16 cellular contexts compared by ENCODE assay signal in genomic region chrX:11751261-11751660, GRCh38. TPM values are rescaled to one million over a fixed set of nuclear protein-coding genes. Genes with fewer than 3 reads are reported as not detected.
DNase-seq lines count a peak whose midpoint lies in the region; ATAC-seq and TF ChIP-seq lines count a peak whose summit lies in the region.
"Had no signal": no experiment of that assay in that cellular context is flagged by ENCODE, and none has a peak within 500 bp of the region (broad histone marks: within the 10 kb centered on the region; RNA-seq: fewer than 3 reads in every experiment).

No MANE protein-coding gene starts in this region.

- H2AFZ ChIP-seq in PC-3 (ENCODE audit: low read length), result no peak overlapping the region

- H3K9me3 ChIP-seq in PC-3 (ENCODE audit: low read length), result no peaks in the 10 kb centered on the region
- H3K9me3 ChIP-seq: A549, BE2C had no signal

- no peaks in the 10 kb centered on the region for H3K27me3 ChIP-seq in PC-3 (ENCODE audit: low read length)
- H3K27me3 ChIP-seq: BE2C had no signal

- peak; percentile 27 to 30 for ATAC-seq in activated CD4-positive, CD25-positive, alpha-beta regulatory T cell treated with anti-CD3 and anti-CD28 coated beads, Interleukin-2, amount 50 U/mL, for 24 hours
- peak; percentile 61 for ATAC-seq in HG03175 (IDR thresholded peaks at IDR 0.05; ENCODE audit: unreplicated experiment)
- ATAC-seq in PC-3, result no peak
- no peak for ATAC-seq in HG02840 (IDR thresholded peaks at IDR 0.05; ENCODE audit: low FRiP score, unreplicated experiment)
- ATAC-seq in activated T-cell treated with anti-CD3 and anti-CD28 coated beads, Interleukin-2, amount 50 U/mL, for 72 hours (replicated peaks in 1 of 2), result no peak
- ATAC-seq: A549; CD8-positive, alpha-beta T cell; HepG2 had no signal

- H3K27ac Mint-ChIP-seq in activated T-cell treated with anti-CD3 and anti-CD28 coated beads, Interleukin-2, amount 50 U/mL, for 72 hours, result no peak overlapping the region
- H3K27ac Mint-ChIP-seq: CD8-positive, alpha-beta T cell; H9 had no signal

- POLR2A ChIA-PET in PC-3 (lab: Charles Lee; ENCODE audit: unreplicated experiment), result interaction anchor here (0.6 kb wide), 1 partner anchor 11 kb away, joined by 3 read pairs; no protein-coding TSS in a partner anchor

- no peaks in the 10 kb centered on the region for H3K36me3 ChIP-seq in PC-3 (ENCODE audit: low read depth, low read length)
- H3K36me3 ChIP-seq: BE2C had no signal

- H4K20me1 ChIP-seq in PC-3 (ENCODE audit: low read length), result no peaks in the 10 kb centered on the region

- no peak overlapping the region for H3K4me2 ChIP-seq in PC-3 (ENCODE audit: low read length)
- H3K4me2 ChIP-seq: A549, KMS-11 had no signal

- intact Hi-C loops in PC-3 (cut with micrococcal nuclease), result no loop called here

- no peak overlapping the region for H3K4me3 ChIP-seq in PC-3 (ENCODE audit: low read length)
- H3K4me3 ChIP-seq: A549 had no signal

- TF ChIP-seq CTCF in PC-3 (conservative IDR thresholded peaks at IDR 0.05; ENCODE audit: low read depth, low read length), result no peak

- no peaks in the 10 kb centered on the region for H3K79me2 ChIP-seq in PC-3 (ENCODE audit: low read length)

- H3K4me1 Mint-ChIP-seq in activated T-cell treated with anti-CD3 and anti-CD28 coated beads, Interleukin-2, amount 50 U/mL, for 72 hours (ENCODE audit: low read depth), result peaks cover 5% of the 10 kb centered on the region

- no peak for DNase-seq in activated CD4-positive, CD25-positive, alpha-beta regulatory T cell treated with anti-CD3 and anti-CD28 coated beads, Interleukin-2, amount 50 U/mL, for 72 hours
- DNase-seq in PC-3 (no peak), NCI-H82 treated with DMSO at 0.1 percent for 48 hours (lab: John Stamatoyannopoulos, UW; ENCODE audit: unreplicated experiment) (no peak)
- DNase-seq in activated T-cell treated with anti-CD3 and anti-CD28 coated beads, Interleukin-2, amount 50 U/mL, for 72 hours, result no peak
- DNase-seq: BE2C; CD8-positive, alpha-beta T cell; COR-L47; GOT3; H9 had no signal

- CTCF ChIA-PET in PC-3 (lab: Charles Lee), result no interaction called here

- no TSS peak for BruUV-seq in PC-3 (replicated peaks; lab: Mats Ljungman, UMichigan)

- H3K9me2 ChIP-seq in PC-3 (replicated peaks; ENCODE audit: low read length), result no peaks in the 10 kb centered on the region

- H3K27me3 Mint-ChIP-seq in activated T-cell treated with anti-CD3 and anti-CD28 coated beads, Interleukin-2, amount 50 U/mL, for 72 hours (ENCODE audit: low read depth), result peaks cover 39% of the 10 kb centered on the region

- H3K4me3 Mint-ChIP-seq in activated T-cell treated with anti-CD3 and anti-CD28 coated beads, Interleukin-2, amount 50 U/mL, for 72 hours, result no peak overlapping the region
- H3K4me3 Mint-ChIP-seq: CD8-positive, alpha-beta T cell; H9 had no signal

- no peaks in the 10 kb centered on the region for H3K36me3 Mint-ChIP-seq in activated T-cell treated with anti-CD3 and anti-CD28 coated beads, Interleukin-2, amount 50 U/mL, for 72 hours (ENCODE audit: insufficient read depth in 2 of 2)
- H3K36me3 Mint-ChIP-seq: CD8-positive, alpha-beta T cell had no signal

- H3K27ac ChIP-seq in PC-3 (ENCODE audit: low read length), result peak overlapping the region; percentile 52
- H3K27ac ChIP-seq: A549, C4-2B, KMS-11 had no signal

- H3K9me3 Mint-ChIP-seq in activated T-cell treated with anti-CD3 and anti-CD28 coated beads, Interleukin-2, amount 50 U/mL, for 72 hours, result no peaks in the 10 kb centered on the region
- H3K9me3 Mint-ChIP-seq: CD8-positive, alpha-beta T cell had no signal

- H3K4me1 ChIP-seq in PC-3 (ENCODE audit: insufficient read depth, low read length), result peaks cover 37% of the 10 kb centered on the region
- H3K4me1 ChIP-seq: A549, BE2C had no signal

- no peak overlapping the region for H3K9ac ChIP-seq in PC-3 (ENCODE audit: low read length)
- H3K9ac ChIP-seq: KMS-11 had no signal

- no peaks in the 10 kb centered on the region for H3F3A ChIP-seq in PC-3 (ENCODE audit: low read length, unreplicated experiment)

RNA-seq across cellular contexts. Expression of gene MSL3, which starts 6.8 kb away (rescaled TPM):
- total RNA-seq in PC-3 (2014; rRNA removed), result 28.6 and 30.3 TPM in 2 replicates
- 100 to 1,000 TPM; 101 TPM for total RNA-seq in activated T-cell treated with anti-CD3 and anti-CD28 coated beads, Interleukin-2, amount 50 U/mL, for 72 hours

Comparison
In these comparisons a context has a peak if more than half of its experiments do, and no peak if none do; other contexts are left out.
1. ATAC-seq: peak in activated CD4-positive, CD25-positive, alpha-beta regulatory T cell treated with anti-CD3 and anti-CD28 coated beads, Interleukin-2, amount 50 U/mL, for 24 hours (2 of 2) and HG03175 (single experiment); none in PC-3 (single experiment), HG02840 (single experiment) and activated T-cell treated with anti-CD3 and anti-CD28 coated beads, Interleukin-2, amount 50 U/mL, for 72 hours (0 of 2).